1 cellular context compared by ENCODE assay signal in the genomic region with DNA sequence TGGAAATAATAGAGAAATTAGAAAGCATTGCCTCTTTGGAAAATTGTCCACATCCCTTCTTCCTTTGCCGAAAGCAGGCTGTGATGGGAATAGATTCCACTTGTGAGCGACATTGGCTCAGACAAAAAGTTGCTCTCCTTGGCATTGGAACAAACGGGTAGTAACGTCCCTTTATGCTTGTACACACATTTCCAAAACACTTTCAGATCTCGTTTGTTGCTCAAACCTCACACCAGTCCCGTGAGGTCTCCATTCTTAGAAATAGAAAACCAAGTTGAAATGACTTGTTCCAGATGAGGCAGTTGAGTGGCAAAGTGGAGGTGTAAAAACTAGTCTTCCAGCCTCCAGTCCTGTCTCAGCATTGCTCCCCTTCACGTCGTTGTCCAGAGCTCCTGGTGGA.
TF ChIP-seq lines count a peak whose summit lies in the region.

No MANE protein-coding gene starts in this region.

TF ChIP-seq in SK-N-SH treated with all-trans-retinoic acid at 6 μM for 48 hours, 23 proteins besides CTCF, POLR2A, EP300 and RAD21 (continued from another document):
- TF ChIP-seq BACH2 (CRISPR knock-in tag; IDR thresholded peaks at IDR 0.05; ENCODE audit: borderline replicate concordance) = no peak
